Comparison of ENCODE assay signal across 1 cellular context in the genomic region with DNA sequence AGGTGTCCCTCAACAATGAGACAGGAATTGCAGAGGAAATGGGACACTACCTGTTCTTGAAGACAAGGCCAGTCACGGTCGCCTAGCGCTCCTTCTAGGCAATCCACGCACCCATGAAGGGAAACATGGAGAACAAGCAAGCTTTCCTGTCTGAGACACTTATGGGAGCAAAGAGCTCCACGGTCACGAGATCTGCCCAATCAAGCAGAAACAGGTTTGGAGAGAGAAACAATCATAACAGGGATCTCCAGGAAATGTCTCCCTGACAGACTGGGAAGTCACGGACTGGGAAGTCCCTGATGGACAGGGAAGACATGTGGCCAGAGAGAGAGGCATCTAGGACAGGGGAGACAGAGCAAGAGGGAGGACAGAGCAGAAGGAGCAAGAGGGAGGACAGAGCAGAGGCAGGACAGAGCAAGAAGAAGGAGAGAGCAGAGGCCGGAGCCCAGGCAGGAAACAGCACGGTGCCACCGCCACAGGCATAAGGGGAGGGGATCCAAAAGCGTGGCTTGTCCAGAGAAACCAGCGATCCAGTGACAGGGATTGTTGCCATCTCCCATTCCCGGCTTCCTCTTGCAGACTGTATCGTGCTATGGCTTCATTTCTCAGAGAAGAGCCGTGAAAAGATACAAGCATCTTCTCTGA.
A peak's percentile ranks its signal among the peaks of the same experiment; 100 is the strongest.
TF ChIP-seq lines count a peak whose summit lies in the region.

No MANE protein-coding gene starts in this region.

TF ChIP-seq in HepG2, 621 proteins besides CTCF, POLR2A, EP300 and RAD21 (continued from another document):
- TF ChIP-seq HNF1A (IDR thresholded peaks at IDR 0.05; ENCODE audit: low read depth) (no peak), HNF1A (CRISPR knock-in tag; IDR thresholded peaks at IDR 0.05; ENCODE audit: borderline replicate concordance) (no peak), ZSCAN9 (CRISPR knock-in tag; IDR thresholded peaks at IDR 0.05; ENCODE audit: borderline replicate concordance) (no peak), ZNF552 (CRISPR knock-in tag; IDR thresholded peaks at IDR 0.05; ENCODE audit: borderline replicate concordance) (no peak), NFE2L1 (CRISPR knock-in tag; IDR thresholded peaks at IDR 0.05; ENCODE audit: borderline replicate concordance) (no peak), ATF7 (IDR thresholded peaks at IDR 0.05) (no peak), ATF7 (CRISPR knock-in tag; IDR thresholded peaks at IDR 0.05) (0 out of 2 replicates have a peak, but pooled peaks have one; percentile 6), ZNF577 (CRISPR knock-in tag; IDR thresholded peaks at IDR 0.05; ENCODE audit: borderline replicate concordance, low read depth) (no peak), GABPA (IDR thresholded peaks at IDR 0.05; ENCODE audit: low read depth, low read length) (no peak), GABPA (CRISPR knock-in tag; IDR thresholded peaks at IDR 0.05; ENCODE audit: low read depth) (no peak), EED (CRISPR knock-in tag; IDR thresholded peaks at IDR 0.05) (no peak), ZNF724P (CRISPR knock-in tag; IDR thresholded peaks at IDR 0.05; ENCODE audit: borderline replicate concordance) (no peak), IKZF1 (IDR thresholded peaks at IDR 0.05) (0 out of 2 replicates have a peak, but pooled peaks have one; percentile 22), ZNF383 (CRISPR knock-in tag; IDR thresholded peaks at IDR 0.05; ENCODE audit: borderline replicate concordance) (no peak), CBX1 (IDR thresholded peaks at IDR 0.05; ENCODE audit: low read depth) (no peak), FOXC1 (CRISPR knock-in tag; IDR thresholded peaks at IDR 0.05; ENCODE audit: borderline replicate concordance) (no peak), JUND (CRISPR knock-in tag; IDR thresholded peaks at IDR 0.05) (no peak), ZNF207 (IDR thresholded peaks at IDR 0.05; ENCODE audit: borderline replicate concordance) (no peak), ZNF589 (CRISPR knock-in tag; conservative IDR thresholded peaks at IDR 0.05) (0 out of 2 replicates have a peak, but pooled peaks have one; percentile 31), TBX3 (IDR thresholded peaks at IDR 0.05; ENCODE audit: borderline replicate concordance) (peak; percentile 11; the same call in 1 of the 2 replicates), ZNF143 (CRISPR knock-in tag; IDR thresholded peaks at IDR 0.05) (no peak), ATF1 (CRISPR knock-in tag; IDR thresholded peaks at IDR 0.05) (no peak)
- TF ChIP-seq, protein P1, sequence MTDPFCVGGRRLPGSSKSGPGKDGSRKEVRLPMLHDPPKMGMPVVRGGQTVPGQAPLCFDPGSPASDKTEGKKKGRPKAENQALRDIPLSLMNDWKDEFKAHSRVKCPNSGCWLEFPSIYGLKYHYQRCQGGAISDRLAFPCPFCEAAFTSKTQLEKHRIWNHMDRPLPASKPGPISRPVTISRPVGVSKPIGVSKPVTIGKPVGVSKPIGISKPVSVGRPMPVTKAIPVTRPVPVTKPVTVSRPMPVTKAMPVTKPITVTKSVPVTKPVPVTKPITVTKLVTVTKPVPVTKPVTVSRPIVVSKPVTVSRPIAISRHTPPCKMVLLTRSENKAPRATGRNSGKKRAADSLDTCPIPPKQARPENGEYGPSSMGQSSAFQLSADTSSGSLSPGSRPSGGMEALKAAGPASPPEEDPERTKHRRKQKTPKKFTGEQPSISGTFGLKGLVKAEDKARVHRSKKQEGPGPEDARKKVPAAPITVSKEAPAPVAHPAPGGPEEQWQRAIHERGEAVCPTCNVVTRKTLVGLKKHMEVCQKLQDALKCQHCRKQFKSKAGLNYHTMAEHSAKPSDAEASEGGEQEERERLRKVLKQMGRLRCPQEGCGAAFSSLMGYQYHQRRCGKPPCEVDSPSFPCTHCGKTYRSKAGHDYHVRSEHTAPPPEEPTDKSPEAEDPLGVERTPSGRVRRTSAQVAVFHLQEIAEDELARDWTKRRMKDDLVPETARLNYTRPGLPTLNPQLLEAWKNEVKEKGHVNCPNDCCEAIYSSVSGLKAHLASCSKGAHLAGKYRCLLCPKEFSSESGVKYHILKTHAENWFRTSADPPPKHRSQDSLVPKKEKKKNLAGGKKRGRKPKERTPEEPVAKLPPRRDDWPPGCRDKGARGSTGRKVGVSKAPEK (CRISPR knock-in tag; IDR thresholded peaks at IDR 0.05; ENCODE audit: borderline replicate concordance) = no peak
- TF ChIP-seq, protein P2, sequence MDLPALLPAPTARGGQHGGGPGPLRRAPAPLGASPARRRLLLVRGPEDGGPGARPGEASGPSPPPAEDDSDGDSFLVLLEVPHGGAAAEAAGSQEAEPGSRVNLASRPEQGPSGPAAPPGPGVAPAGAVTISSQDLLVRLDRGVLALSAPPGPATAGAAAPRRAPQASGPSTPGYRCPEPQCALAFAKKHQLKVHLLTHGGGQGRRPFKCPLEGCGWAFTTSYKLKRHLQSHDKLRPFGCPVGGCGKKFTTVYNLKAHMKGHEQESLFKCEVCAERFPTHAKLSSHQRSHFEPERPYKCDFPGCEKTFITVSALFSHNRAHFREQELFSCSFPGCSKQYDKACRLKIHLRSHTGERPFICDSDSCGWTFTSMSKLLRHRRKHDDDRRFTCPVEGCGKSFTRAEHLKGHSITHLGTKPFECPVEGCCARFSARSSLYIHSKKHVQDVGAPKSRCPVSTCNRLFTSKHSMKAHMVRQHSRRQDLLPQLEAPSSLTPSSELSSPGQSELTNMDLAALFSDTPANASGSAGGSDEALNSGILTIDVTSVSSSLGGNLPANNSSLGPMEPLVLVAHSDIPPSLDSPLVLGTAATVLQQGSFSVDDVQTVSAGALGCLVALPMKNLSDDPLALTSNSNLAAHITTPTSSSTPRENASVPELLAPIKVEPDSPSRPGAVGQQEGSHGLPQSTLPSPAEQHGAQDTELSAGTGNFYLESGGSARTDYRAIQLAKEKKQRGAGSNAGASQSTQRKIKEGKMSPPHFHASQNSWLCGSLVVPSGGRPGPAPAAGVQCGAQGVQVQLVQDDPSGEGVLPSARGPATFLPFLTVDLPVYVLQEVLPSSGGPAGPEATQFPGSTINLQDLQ (CRISPR knock-in tag; IDR thresholded peaks at IDR 0.05) = 0 out of 2 replicates have a peak, but pooled peaks have one; percentile 13
- TF ChIP-seq, protein P3, sequence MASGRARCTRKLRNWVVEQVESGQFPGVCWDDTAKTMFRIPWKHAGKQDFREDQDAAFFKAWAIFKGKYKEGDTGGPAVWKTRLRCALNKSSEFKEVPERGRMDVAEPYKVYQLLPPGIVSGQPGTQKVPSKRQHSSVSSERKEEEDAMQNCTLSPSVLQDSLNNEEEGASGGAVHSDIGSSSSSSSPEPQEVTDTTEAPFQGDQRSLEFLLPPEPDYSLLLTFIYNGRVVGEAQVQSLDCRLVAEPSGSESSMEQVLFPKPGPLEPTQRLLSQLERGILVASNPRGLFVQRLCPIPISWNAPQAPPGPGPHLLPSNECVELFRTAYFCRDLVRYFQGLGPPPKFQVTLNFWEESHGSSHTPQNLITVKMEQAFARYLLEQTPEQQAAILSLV (CRISPR knock-in tag; IDR thresholded peaks at IDR 0.05; ENCODE audit: borderline replicate concordance) = 0 out of 2 replicates have a peak, but pooled peaks have one; percentile 4
- TF ChIP-seq, protein P4, sequence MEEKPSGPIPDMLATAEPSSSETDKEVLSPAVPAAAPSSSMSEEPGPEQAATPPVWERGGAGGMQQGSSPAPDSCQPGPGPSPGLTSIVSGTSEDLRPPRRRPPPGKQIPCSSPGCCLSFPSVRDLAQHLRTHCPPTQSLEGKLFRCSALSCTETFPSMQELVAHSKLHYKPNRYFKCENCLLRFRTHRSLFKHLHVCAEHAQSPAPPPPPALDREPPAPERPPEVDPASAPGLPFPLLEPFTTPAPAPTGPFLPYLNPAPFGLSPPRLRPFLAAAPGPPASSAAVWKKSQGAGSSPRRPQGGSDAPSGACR (CRISPR knock-in tag; IDR thresholded peaks at IDR 0.05) = no peak
